8 cellular contexts compared by ENCODE assay signal in the genomic region with DNA sequence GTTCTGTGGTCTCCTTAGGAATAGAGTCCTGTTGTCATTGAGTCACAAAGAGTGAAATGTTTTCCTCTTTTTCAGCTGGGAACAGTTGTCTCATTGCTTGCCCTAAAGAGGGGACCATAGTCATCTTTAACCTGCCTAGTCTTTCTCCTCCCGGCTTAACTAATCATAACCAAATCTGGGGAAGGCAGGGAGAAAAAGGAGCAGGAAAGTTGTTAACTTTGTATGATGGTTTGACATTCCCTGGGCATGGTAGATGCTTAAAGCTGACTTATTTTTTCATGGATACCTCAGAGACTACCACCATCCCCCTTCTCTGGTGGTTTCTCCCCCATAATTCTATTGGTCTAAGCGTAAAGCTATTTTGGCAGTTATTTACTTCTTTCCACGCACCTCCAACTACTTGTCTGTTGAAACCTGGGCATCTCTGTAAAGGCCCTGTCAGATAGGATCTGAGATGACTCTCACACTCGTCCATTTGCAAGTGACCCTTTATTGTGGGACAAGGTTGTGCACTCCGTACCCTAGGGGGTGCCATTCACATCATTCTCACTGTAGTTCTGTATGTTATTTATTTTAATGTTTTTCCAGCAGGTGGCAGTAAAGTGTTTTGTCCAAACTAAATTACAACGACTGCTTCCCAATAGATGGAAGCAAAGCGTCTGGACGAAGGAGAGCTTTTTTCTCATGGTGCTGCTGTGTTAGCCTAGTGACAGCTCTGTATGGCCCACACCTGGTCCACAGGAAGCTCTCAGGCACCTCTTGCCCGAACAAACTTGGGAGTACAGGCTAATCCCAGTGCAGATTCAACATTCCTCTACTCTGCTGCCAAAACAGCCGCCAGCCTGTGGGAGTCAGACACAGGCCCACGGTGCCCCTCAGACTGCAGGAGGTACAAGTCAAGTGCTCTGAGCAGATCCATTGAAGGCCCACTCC. TPM values are rescaled to one million over a fixed set of nuclear protein-coding genes. Genes with fewer than 3 reads are reported as not detected.
DNase-seq lines count a peak whose midpoint lies in the region; ATAC-seq lines count a peak whose summit lies in the region.

No MANE protein-coding gene starts in this region.

- peak overlapping the region in 1 of 3 donors; percentile 39 for H3K4me3 Mint-ChIP-seq in T-cell

- intact Hi-C loops in left ventricle myocardium superior (cut with micrococcal nuclease), result no loop called here

- CTCF ChIA-PET in T-cell (lab: Charles Lee), result interaction anchor here (0.5 to 2.6 kb wide), 23 partner anchors 13 to 296 kb away, joined by 3 to 19 read pairs (median 4); no protein-coding TSS in a partner anchor

- H3K36me3 Mint-ChIP-seq in T-cell, result no peaks in the 10 kb centered on the region

- ATAC-seq in HG02623 (IDR thresholded peaks at IDR 0.05; ENCODE audit: unreplicated experiment) (peak; percentile 24), T-cell (replicated peaks in 1 of 4) (peak; percentile 39 to 53 (median 48)), left ventricle myocardium superior (peak; percentile 47)

- H3K27ac Mint-ChIP-seq in T-cell, result peak overlapping the region in 1 of 2 donors; percentile 7

- peak; percentile 94 for DNase-seq in G401 (ENCODE audit: low spot score)
- DNase-seq in NCI-H146 treated with DMSO at 0.1 percent for 48 hours (lab: John Stamatoyannopoulos, UW; ENCODE audit: unreplicated experiment), result peak; percentile 76
- peak; percentile 15 to 75 (median 56) for DNase-seq in T-cell
- DNase-seq in amygdala (lab: John Stamatoyannopoulos, UW), result peak in 48 of 56 donors; percentile 6 to 84 (median 48)
- no peak for DNase-seq in left ventricle myocardium superior
- peak; percentile 71 for DNase-seq in retina
- no peak for DNase-seq in cortex of kidney (lab: John Stamatoyannopoulos, UW)

- H3K9me3 Mint-ChIP-seq in T-cell, result no peaks in the 10 kb centered on the region

- peaks cover 24 to 31% (median 30%) of the 10 kb centered on the region in 3 donors for H3K4me1 Mint-ChIP-seq in T-cell

- POLR2A ChIA-PET in T-cell (lab: Charles Lee), result interaction anchor here in 1 of 2 donors (0.6 kb wide), 1 partner anchor 17 kb away, joined by 5 read pairs; no protein-coding TSS in a partner anchor

- in situ Hi-C loops in G401 (cut with HindIII; ENCODE audit: low sequenced_read_pairs), result no loop called here

- H3K27me3 Mint-ChIP-seq in T-cell, result no peaks in the 10 kb centered on the region

RNA-seq across cellular contexts. Expression of a gene that starts 3.0 kb away (rescaled TPM):
- 10.9 and 11.4 TPM in 2 replicates for total RNA-seq in G401 (2014; rRNA removed; shearing (Covaris generic))
- total RNA-seq in T-cell, result 10 to 100 TPM; 43.4 to 53.7 (median 49.6) TPM
- total RNA-seq in left ventricle myocardium superior, result 20.4 TPM

RNA-seq across cellular contexts. Expression of a gene that starts 48.0 kb away (rescaled TPM):
- not detected in 2 replicates for total RNA-seq in G401 (2014; rRNA removed; shearing (Covaris generic))
- total RNA-seq in T-cell (not detected), left ventricle myocardium superior (not detected)

Comparison
In these comparisons a context has a peak if more than half of its experiments do, and no peak if none do; other contexts are left out.
1. DNase-seq: peak in G401 (single experiment), NCI-H146 treated with DMSO at 0.1 percent for 48 hours (single experiment), T-cell (34 of 34), amygdala (48 of 56) and retina (single experiment); none in left ventricle myocardium superior (single experiment) and cortex of kidney (single experiment).
2. Peak in every context shown above with its lines, with median percentiles within 50 percentile points of each other: ATAC-seq.